Comparison of ENCODE assay signal across 9 cellular contexts in genomic region chr5:173326501-173326960, GRCh38. TPM values are rescaled to one million over a fixed set of nuclear protein-coding genes. Genes with fewer than 3 reads are reported as not detected.
DNase-seq lines count a peak whose midpoint lies in the region; ATAC-seq and TF ChIP-seq lines count a peak whose summit lies in the region.
"Had no signal": no experiment of that assay in that cellular context is flagged by ENCODE, and none has a peak within 500 bp of the region (broad histone marks: within the 10 kb centered on the region; RNA-seq: fewer than 3 reads in every experiment).

No MANE protein-coding gene starts in this region.

- H3K27ac Mint-ChIP-seq in activated T-cell treated with anti-CD3 and anti-CD28 coated beads, Interleukin-2, amount 50 U/mL, for 24 hours, result peak overlapping the region; percentile 44
- no peak overlapping the region for H3K27ac Mint-ChIP-seq in stimulated activated effector memory CD8-positive, alpha-beta T cell treated with anti-CD3 and anti-CD28 coated beads, Interleukin-12 subunit alpha, Interleukin-12 subunit beta, amount 100 ng/mL, for 72 hours

- H3K27ac ChIP-seq in RWPE2 (ENCODE audit: poor library complexity, severe bottlenecking) (peak overlapping the region; percentile 92), fibroblast of lung (ENCODE audit: insufficient read depth, low read length) (peak overlapping the region; percentile 82)

- no peak for DNase-seq in activated T-cell treated with anti-CD3 and anti-CD28 coated beads, Interleukin-2, amount 50 U/mL, for 24 hours
- DNase-seq in activated T-cell treated with anti-CD3 and anti-CD28 coated beads for 4 hours (no peak), RWPE2 (ENCODE audit: low spot score) (no peak), fibroblast of lung (ENCODE audit: low read depth in 2 of 2) (peak; percentile 90 to 94), NCI-H446 (lab: John Stamatoyannopoulos, UW) (no peak), NCI-H1105 treated with DMSO at 0.1 percent for 48 hours (lab: John Stamatoyannopoulos, UW) (no peak), posterior vena cava (ENCODE audit: low spot score) (no peak)
- no peak for DNase-seq in stimulated activated effector memory CD8-positive, alpha-beta T cell treated with anti-CD3 and anti-CD28 coated beads, Interleukin-12 subunit alpha, Interleukin-12 subunit beta, amount 100 ng/mL, for 72 hours (ENCODE audit: low spot score in 2 of 2)
- DNase-seq: NCI-H1417 treated with DMSO at 0.1 percent for 48 hours had no signal

- H3K79me2 ChIP-seq in fibroblast of lung (ENCODE audit: control insufficient read depth, insufficient read depth, low read length), result peaks cover 37% of the 10 kb centered on the region

- peaks cover 2% of the 10 kb centered on the region for H3K9me3 Mint-ChIP-seq in activated T-cell treated with anti-CD3 and anti-CD28 coated beads, Interleukin-2, amount 50 U/mL, for 24 hours
- peaks cover 2% of the 10 kb centered on the region for H3K9me3 Mint-ChIP-seq in stimulated activated effector memory CD8-positive, alpha-beta T cell treated with anti-CD3 and anti-CD28 coated beads, Interleukin-12 subunit alpha, Interleukin-12 subunit beta, amount 100 ng/mL, for 72 hours

- H2AFZ ChIP-seq in fibroblast of lung (ENCODE audit: low read length), result no peak overlapping the region

- peak overlapping the region; percentile 82 for H3K4me3 Mint-ChIP-seq in activated T-cell treated with anti-CD3 and anti-CD28 coated beads, Interleukin-2, amount 50 U/mL, for 24 hours
- peak overlapping the region; percentile 81 for H3K4me3 Mint-ChIP-seq in stimulated activated effector memory CD8-positive, alpha-beta T cell treated with anti-CD3 and anti-CD28 coated beads, Interleukin-12 subunit alpha, Interleukin-12 subunit beta, amount 100 ng/mL, for 72 hours

- intact Hi-C loops in posterior vena cava (cut with DNase I), result no loop called here

- H3K27me3 ChIP-seq in RWPE2 (ENCODE audit: insufficient read depth, poor library complexity, severe bottlenecking) (no peaks in the 10 kb centered on the region), fibroblast of lung (ENCODE audit: control insufficient read depth, insufficient read depth, low read length) (no peaks in the 10 kb centered on the region)

- H3K36me3 Mint-ChIP-seq in activated T-cell treated with anti-CD3 and anti-CD28 coated beads, Interleukin-2, amount 50 U/mL, for 24 hours (ENCODE audit: low read depth), result peaks cover 29% of the 10 kb centered on the region
- peaks cover 33% of the 10 kb centered on the region for H3K36me3 Mint-ChIP-seq in stimulated activated effector memory CD8-positive, alpha-beta T cell treated with anti-CD3 and anti-CD28 coated beads, Interleukin-12 subunit alpha, Interleukin-12 subunit beta, amount 100 ng/mL, for 72 hours

- H3K9ac ChIP-seq in fibroblast of lung (ENCODE audit: insufficient read depth, low read length), result peak overlapping the region; percentile 62

- H3K36me3 ChIP-seq in RWPE2 (ENCODE audit: low read depth) (peaks cover 64% of the 10 kb centered on the region), fibroblast of lung (ENCODE audit: control insufficient read depth, insufficient read depth, low read length) (peaks cover 7% of the 10 kb centered on the region)

- H3K4me2 ChIP-seq in fibroblast of lung (ENCODE audit: extremely low read depth, insufficient read depth, low read length), result peak overlapping the region; percentile 82

- peaks cover 80% of the 10 kb centered on the region for H3K27me3 Mint-ChIP-seq in activated T-cell treated with anti-CD3 and anti-CD28 coated beads, Interleukin-2, amount 50 U/mL, for 24 hours

- no peaks in the 10 kb centered on the region for H3K9me3 ChIP-seq in RWPE2 (ENCODE audit: severe bottlenecking)
- no peaks in the 10 kb centered on the region for H3K9me3 ChIP-seq in fibroblast of lung (ENCODE audit: control insufficient read depth, insufficient read depth, low read depth, low read length)

- H4K20me1 ChIP-seq in fibroblast of lung (ENCODE audit: control insufficient read depth, extremely low read depth, insufficient read depth, low read length), result no peaks in the 10 kb centered on the region

- TF ChIP-seq CTCF in RWPE2 (IDR thresholded peaks at IDR 0.05; ENCODE audit: poor library complexity, severe bottlenecking) (no peak), fibroblast of lung (conservative IDR thresholded peaks at IDR 0.05 in 1 of 2, IDR thresholded peaks at IDR 0.05 in 1 of 2; ENCODE audit: low read depth in 1 of 2, low read length in 2 of 2) (no peak)

- H3K4me1 ChIP-seq in RWPE2 (ENCODE audit: insufficient read depth, poor library complexity, severe bottlenecking) (peaks cover 20% of the 10 kb centered on the region), fibroblast of lung (ENCODE audit: control insufficient read depth, extremely low read depth, insufficient read depth, low read length) (peaks cover 29% of the 10 kb centered on the region)

- ATAC-seq in RWPE2 (ENCODE audit: low read depth), result peak; percentile 28; the same call in 2 of the 3 replicates
- ATAC-seq in stimulated activated effector memory CD8-positive, alpha-beta T cell treated with anti-CD3 and anti-CD28 coated beads, Interleukin-12 subunit alpha, Interleukin-12 subunit beta, amount 100 ng/mL, for 72 hours, result no peak

- peaks cover 40% of the 10 kb centered on the region for H3K4me1 Mint-ChIP-seq in activated T-cell treated with anti-CD3 and anti-CD28 coated beads, Interleukin-2, amount 50 U/mL, for 24 hours (ENCODE audit: low read depth)
- H3K4me1 Mint-ChIP-seq in stimulated activated effector memory CD8-positive, alpha-beta T cell treated with anti-CD3 and anti-CD28 coated beads, Interleukin-12 subunit alpha, Interleukin-12 subunit beta, amount 100 ng/mL, for 72 hours, result peaks cover 20% of the 10 kb centered on the region

- H3K4me3 ChIP-seq in RWPE2 (ENCODE audit: severe bottlenecking) (peak overlapping the region; percentile 47), fibroblast of lung (replicated peaks in 1 of 4; ENCODE audit: control extremely low read depth in 1 of 4, insufficient read depth in 1 of 4, low read depth in 3 of 4, low read length in 4 of 4) (peak overlapping the region; percentile 49 to 79 (median 64))

RNA-seq across cellular contexts. Expression of gene STC2, which starts 1.7 kb away (rescaled TPM):
- total RNA-seq in fibroblast of lung, result 110 and 299 TPM in 2 replicates
- polyA plus RNA-seq in fibroblast of lung, result 93.9 and 112 TPM in 2 replicates
- 107 and 115 TPM in 2 replicates for polyA plus RNA-seq in fibroblast of lung (2012)
- polyA minus RNA-seq in fibroblast of lung (ENCODE audit: low replicate concordance), result 24.9 and 28.7 TPM in 2 replicates
- 10 to 100 TPM in 1 of 2 donors, 1 to 10 TPM in 1; 4.2 to 16.6 TPM for total RNA-seq in posterior vena cava

Comparison
In these comparisons a context has a peak if more than half of its experiments do, and no peak if none do; other contexts are left out.
1. DNase-seq: peak in fibroblast of lung (2 of 2); none in activated T-cell treated with anti-CD3 and anti-CD28 coated beads, Interleukin-2, amount 50 U/mL, for 24 hours (single experiment), activated T-cell treated with anti-CD3 and anti-CD28 coated beads for 4 hours (single experiment), RWPE2 (single experiment), stimulated activated effector memory CD8-positive, alpha-beta T cell treated with anti-CD3 and anti-CD28 coated beads, Interleukin-12 subunit alpha, Interleukin-12 subunit beta, amount 100 ng/mL, for 72 hours (0 of 2), NCI-H446 (0 of 2), NCI-H1105 treated with DMSO at 0.1 percent for 48 hours (single experiment) and posterior vena cava (single experiment).